ENCODE assay signal across 9 cellular contexts in genomic region chr7:23474098-23474828, GRCh38. TPM values are rescaled to one million over a fixed set of nuclear protein-coding genes. Genes with fewer than 3 reads are reported as not detected.
DNase-seq lines count a peak whose midpoint lies in the region; ATAC-seq and TF ChIP-seq lines count a peak whose summit lies in the region.
"Had no signal": no experiment of that assay in that cellular context is flagged by ENCODE, and none has a peak within 500 bp of the region (broad histone marks: within the 10 kb centered on the region; RNA-seq: fewer than 3 reads in every experiment).

No MANE protein-coding gene starts in this region.

- TF ChIP-seq CTCF in cardiac muscle cell (IDR thresholded peaks at IDR 0.05; ENCODE audit: low read depth, low read length): no peak

- H3K4me3 Mint-ChIP-seq in activated T-cell treated with anti-CD3 and anti-CD28 coated beads, Interleukin-2, amount 50 U/mL, for 72 hours: peak overlapping the region; percentile 88 to 89

- H3K9me3 Mint-ChIP-seq in activated T-cell treated with anti-CD3 and anti-CD28 coated beads, Interleukin-2, amount 50 U/mL, for 72 hours: no peaks in the 10 kb centered on the region

- H3K27ac ChIP-seq in HUES6 (ENCODE audit: low read depth, low read length) (peak overlapping the region; percentile 98), cardiac muscle cell (peak overlapping the region; percentile 96)
- H3K27ac ChIP-seq: ovary had no signal

- H3K4me1 ChIP-seq in HUES6 (ENCODE audit: control insufficient read depth, insufficient read depth, low read length) (peaks cover 7% of the 10 kb centered on the region), cardiac muscle cell (ENCODE audit: low read depth) (peaks cover 24% of the 10 kb centered on the region)

- H3K27me3 ChIP-seq in HUES6 (ENCODE audit: control insufficient read depth, insufficient read depth, low read length) (no peaks in the 10 kb centered on the region), cardiac muscle cell (no peaks in the 10 kb centered on the region)

- peaks cover 79% of the 10 kb centered on the region for H3K27me3 Mint-ChIP-seq in activated T-cell treated with anti-CD3 and anti-CD28 coated beads, Interleukin-2, amount 50 U/mL, for 72 hours (ENCODE audit: low read depth)

- H3K4me3 ChIP-seq in HUES6 (ENCODE audit: low read depth, low read length): peak overlapping the region; percentile 96
- peak overlapping the region; percentile 72 for H3K4me3 ChIP-seq in cardiac muscle cell
- H3K4me3 ChIP-seq: ovary had no signal

- ATAC-seq in GM21717 (IDR thresholded peaks at IDR 0.05; ENCODE audit: unreplicated experiment): peak; percentile 75
- peak; percentile 87 to 92 for ATAC-seq in activated T-cell treated with anti-CD3 and anti-CD28 coated beads, Interleukin-2, amount 50 U/mL, for 72 hours (replicated peaks in 1 of 2)

- H3K4me1 Mint-ChIP-seq in activated T-cell treated with anti-CD3 and anti-CD28 coated beads, Interleukin-2, amount 50 U/mL, for 72 hours (ENCODE audit: low read depth): peaks cover 37% of the 10 kb centered on the region

- peak overlapping the region; percentile 100 for H3K9ac ChIP-seq in HUES6 (ENCODE audit: low read length)

- peaks cover 2 to 3% of the 10 kb centered on the region in 2 donors for H3K36me3 Mint-ChIP-seq in activated T-cell treated with anti-CD3 and anti-CD28 coated beads, Interleukin-2, amount 50 U/mL, for 72 hours (ENCODE audit: insufficient read depth in 2 of 2)

- H3K36me3 ChIP-seq in HUES6 (ENCODE audit: control insufficient read depth, insufficient read depth, low read length): no peaks in the 10 kb centered on the region
- no peaks in the 10 kb centered on the region for H3K36me3 ChIP-seq in cardiac muscle cell
- H3K36me3 ChIP-seq: ovary had no signal

- DNase-seq in GDM1 (lab: John Stamatoyannopoulos, UW) (peak; percentile 91), NOMO-1 treated with dmso at 0.1 percent for 144 hours (lab: John Stamatoyannopoulos, UW; ENCODE audit: unreplicated experiment) (peak; percentile 88), cardiac muscle cell (ENCODE audit: low read depth in 1 of 2, low spot score in 1 of 2) (peak; percentile 98), retina (peak; percentile 99), SKM-1 treated with dmso at 0.1 percent for 144 hours (lab: John Stamatoyannopoulos, UW; ENCODE audit: unreplicated experiment) (no peak)
- DNase-seq in activated T-cell treated with anti-CD3 and anti-CD28 coated beads, Interleukin-2, amount 50 U/mL, for 72 hours: peak; percentile 90 to 91

- H3K9me3 ChIP-seq in HUES6 (ENCODE audit: control insufficient read depth, insufficient read depth, low read depth, low read length): no peaks in the 10 kb centered on the region
- no peaks in the 10 kb centered on the region for H3K9me3 ChIP-seq in cardiac muscle cell (ENCODE audit: low read depth)
- H3K9me3 ChIP-seq: ovary had no signal

- peak overlapping the region; percentile 84 for H3K27ac Mint-ChIP-seq in activated T-cell treated with anti-CD3 and anti-CD28 coated beads, Interleukin-2, amount 50 U/mL, for 72 hours

RNA-seq across cellular contexts. Expression of gene IGF2BP3, which starts 4.0 kb away (rescaled TPM):
- total RNA-seq in activated T-cell treated with anti-CD3 and anti-CD28 coated beads, Interleukin-2, amount 50 U/mL, for 72 hours: 1 to 10 TPM; 2.0 to 2.6 TPM
- total RNA-seq in cardiac muscle cell: 44.9 and 59.3 TPM in 2 replicates
- polyA plus RNA-seq in cardiac muscle cell: 30.5 and 45.5 TPM in 2 replicates

RNA-seq across cellular contexts. Expression of gene TRA2A, which starts 57.5 kb away (rescaled TPM):
- 10 to 100 TPM; 96.8 to 97.3 TPM for total RNA-seq in activated T-cell treated with anti-CD3 and anti-CD28 coated beads, Interleukin-2, amount 50 U/mL, for 72 hours
- 31.1 and 47.4 TPM in 2 replicates for total RNA-seq in cardiac muscle cell
- 55.8 and 68.7 TPM in 2 replicates for polyA plus RNA-seq in cardiac muscle cell

Comparison
In these comparisons a context has a peak if more than half of its experiments do, and no peak if none do; other contexts are left out.
1. RNA of gene IGF2BP3, which starts 4.0 kb away (total RNA-seq): 44.9 to 59.3 TPM in cardiac muscle cell; 2.0 to 2.6 TPM in activated T-cell treated with anti-CD3 and anti-CD28 coated beads, Interleukin-2, amount 50 U/mL, for 72 hours; every median in the first group is over 10 times any median in the second.